In the genomic region with DNA sequence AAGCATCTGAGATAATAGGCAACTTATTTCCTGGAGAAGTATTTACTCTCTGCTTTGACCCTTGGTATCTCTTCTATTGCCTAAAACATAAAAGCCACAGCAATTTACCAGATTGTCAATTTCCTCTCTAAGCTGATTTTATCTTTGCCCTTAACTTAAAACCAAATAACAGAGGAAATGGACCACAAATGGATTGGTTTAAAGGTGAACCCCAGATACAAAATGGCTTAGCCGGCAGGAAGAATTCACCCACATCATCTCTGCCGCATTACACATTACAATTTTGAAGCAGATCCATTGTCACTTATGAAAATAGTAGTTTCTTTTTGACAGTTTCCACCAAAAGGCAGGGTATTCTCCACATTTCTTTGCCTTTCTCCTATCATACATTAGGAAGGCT, we compare ENCODE assay signal across 24 cellular contexts.
DNase-seq lines count a peak whose midpoint lies in the region; ATAC-seq and TF ChIP-seq lines count a peak whose summit lies in the region.
"Had no signal": no experiment of that assay in that cellular context is flagged by ENCODE, and none has a peak within 500 bp of the region (broad histone marks: within the 10 kb centered on the region; RNA-seq: fewer than 3 reads in every experiment).

No MANE protein-coding gene starts in this region.

- H3K23ac ChIP-seq in mesenchymal stem cell (ENCODE audit: low read length in 2 of 2), result no peak overlapping the region

- H2BK15ac ChIP-seq in mesenchymal stem cell (ENCODE audit: low read depth, poor library complexity, severe bottlenecking), result no peak overlapping the region

- no peak overlapping the region for H3K9ac ChIP-seq in mesenchymal stem cell (ENCODE audit: low read length)
- no peak overlapping the region for H3K9ac ChIP-seq in neural progenitor cell
- H3K9ac ChIP-seq: GM23248 had no signal

- H3K27me3 ChIP-seq in CD8-positive, alpha-beta T cell (ENCODE audit: insufficient read depth, low read length), result no peaks in the 10 kb centered on the region
- H3K27me3 ChIP-seq in mesenchymal stem cell (ENCODE audit: control insufficient read depth in 1 of 2, insufficient read depth in 1 of 2, low read length in 2 of 2) (no peaks in the 10 kb centered on the region), neural progenitor cell (no peaks in the 10 kb centered on the region)

- H2BK120ac ChIP-seq in mesenchymal stem cell (ENCODE audit: low read depth, low read length), result no peak overlapping the region

- WGBS in mesenchymal stem cell, result 51% methylated on average over 2 of the region's 2 CpGs

- H3K4me3 Mint-ChIP-seq in CD8-positive, alpha-beta T cell, result no peak overlapping the region
- no peak overlapping the region for H3K4me3 Mint-ChIP-seq in T-helper 17 cell
- H3K4me3 Mint-ChIP-seq in neural progenitor cell, result no peak overlapping the region

- H3K9me3 Mint-ChIP-seq in CD8-positive, alpha-beta T cell, result no peaks in the 10 kb centered on the region
- no peaks in the 10 kb centered on the region for H3K9me3 Mint-ChIP-seq in neural progenitor cell

- H4K20me1 ChIP-seq in neural progenitor cell (ENCODE audit: low read depth), result no peaks in the 10 kb centered on the region

- POLR2A ChIA-PET in CD8-positive, alpha-beta T cell (lab: Charles Lee), result no interaction called here

- no peak overlapping the region for H3K18ac ChIP-seq in mesenchymal stem cell (ENCODE audit: low read depth in 1 of 2, low read length in 2 of 2)

- peak overlapping the region; percentile 33 for H2AK5ac ChIP-seq in mesenchymal stem cell (ENCODE audit: low read length, severe bottlenecking)

- no peak overlapping the region for H3K14ac ChIP-seq in mesenchymal stem cell (ENCODE audit: low read length in 2 of 2)

- no peaks in the 10 kb centered on the region for H3K27me3 Mint-ChIP-seq in CD8-positive, alpha-beta T cell (ENCODE audit: low read depth)
- no peaks in the 10 kb centered on the region for H3K27me3 Mint-ChIP-seq in T-helper 17 cell
- no peaks in the 10 kb centered on the region for H3K27me3 Mint-ChIP-seq in neural progenitor cell (ENCODE audit: insufficient read depth, low read depth)

- intact Hi-C loops in CD8-positive, alpha-beta T cell (cut with DNase I, micrococcal nuclease), result no loop called here

- H3K9me3 ChIP-seq in CD8-positive, alpha-beta T cell (ENCODE audit: low read length), result no peaks in the 10 kb centered on the region
- H3K9me3 ChIP-seq in T-helper 17 cell (ENCODE audit: control insufficient read depth, low read length, poor library complexity, severe bottlenecking) (no peaks in the 10 kb centered on the region), mesenchymal stem cell (ENCODE audit: control insufficient read depth, low read length) (no peaks in the 10 kb centered on the region), neural progenitor cell (ENCODE audit: low read depth) (no peaks in the 10 kb centered on the region)
- H3K9me3 ChIP-seq: A549 had no signal

- H3K4me3 ChIP-seq in CD8-positive, alpha-beta T cell (ENCODE audit: low read depth, low read length), result no peak overlapping the region
- H3K4me3 ChIP-seq in mesenchymal stem cell (ENCODE audit: insufficient read depth in 1 of 2, low read depth in 1 of 2, low read length in 2 of 2) (no peak overlapping the region), neural progenitor cell (no peak overlapping the region)
- H3K4me3 ChIP-seq: A549, GM23248 had no signal

- no peak overlapping the region for H3K4me2 ChIP-seq in mesenchymal stem cell (ENCODE audit: low read length, poor library complexity, severe bottlenecking)
- H3K4me2 ChIP-seq in neural progenitor cell, result no peak overlapping the region
- H3K4me2 ChIP-seq: A549 had no signal

- H3K79me1 ChIP-seq in mesenchymal stem cell (replicated peaks; ENCODE audit: low read length, poor library complexity, severe bottlenecking), result no peaks in the 10 kb centered on the region

- no peak for TF ChIP-seq CTCF in CD8-positive, alpha-beta T cell (IDR thresholded peaks at IDR 0.05)
- TF ChIP-seq CTCF in neural progenitor cell (IDR thresholded peaks at IDR 0.05), result no peak

- H3K4ac ChIP-seq in mesenchymal stem cell (ENCODE audit: low read depth in 1 of 2, low read length in 2 of 2), result no peak overlapping the region

- no peak for DNase-seq in CD8-positive, alpha-beta T cell
- no peak for DNase-seq in T-helper 17 cell
- no peak for DNase-seq in mesenchymal stem cell
- no peak for DNase-seq in neural progenitor cell (ENCODE audit: low spot score)
- no peak for DNase-seq in NCI-H2227 (lab: John Stamatoyannopoulos, UW; ENCODE audit: unreplicated experiment)
- no peak for DNase-seq in NCI-H187 (lab: John Stamatoyannopoulos, UW)
- no peak for DNase-seq in HPDE6-E6E7 (ENCODE audit: extremely low spot score)
- DNase-seq: C1 segment of cervical spinal cord, Calu3, DMS79 treated with DMSO at 0.1 percent for 48 hours, GM23248, H7, Karpas-422, NCI-H1092 treated with DMSO at 0.1 percent for 48 hours, NCI-H1436, NCI-H187 treated with DMSO at 0.1 percent for 48 hours, NCI-H446, NCI-H524 treated with DMSO at 0.1 percent for 48 hours, SHP77 had no signal

- H3F3A ChIP-seq in neural progenitor cell (ENCODE audit: low read depth), result no peaks in the 10 kb centered on the region

- H2BK12ac ChIP-seq in mesenchymal stem cell (ENCODE audit: low read length in 2 of 2), result no peak overlapping the region

- H3K79me2 ChIP-seq in neural progenitor cell (ENCODE audit: low read depth), result no peaks in the 10 kb centered on the region

- no peak overlapping the region for H4K91ac ChIP-seq in mesenchymal stem cell (ENCODE audit: low read length)

- H3K36me3 ChIP-seq in CD8-positive, alpha-beta T cell (ENCODE audit: insufficient read depth, low read length), result no peaks in the 10 kb centered on the region
- H3K36me3 ChIP-seq in mesenchymal stem cell (ENCODE audit: control insufficient read depth in 1 of 2, insufficient read depth in 2 of 2, low read depth in 1 of 2, low read length in 2 of 2) (no peaks in the 10 kb centered on the region), neural progenitor cell (no peaks in the 10 kb centered on the region)

- H3K27ac ChIP-seq in CD8-positive, alpha-beta T cell (ENCODE audit: low read depth, low read length), result no peak overlapping the region
- H3K27ac ChIP-seq in mesenchymal stem cell (ENCODE audit: low read length, poor library complexity, severe bottlenecking) (no peak overlapping the region), neural progenitor cell (no peak overlapping the region)
- H3K27ac ChIP-seq: A549, GM23248, HL-60, RWPE1 had no signal

- H3K4me1 ChIP-seq in CD8-positive, alpha-beta T cell (ENCODE audit: insufficient read depth, low read length), result no peaks in the 10 kb centered on the region
- peaks cover 1% of the 10 kb centered on the region for H3K4me1 ChIP-seq in mesenchymal stem cell (ENCODE audit: control insufficient read depth, insufficient read depth, low read depth, low read length)
- H3K4me1 ChIP-seq in neural progenitor cell, result peaks cover 18% of the 10 kb centered on the region
- H3K4me1 ChIP-seq: A549 had no signal

- no peak overlapping the region for H2AFZ ChIP-seq in mesenchymal stem cell (ENCODE audit: low read depth, low read length)
- H2AFZ ChIP-seq in neural progenitor cell (replicated peaks), result peak overlapping the region; percentile 82
- H2AFZ ChIP-seq: GM23248 had no signal

- CTCF ChIA-PET in CD8-positive, alpha-beta T cell (lab: Charles Lee), result no interaction called here

- no peaks in the 10 kb centered on the region for H3K36me3 Mint-ChIP-seq in CD8-positive, alpha-beta T cell
- no peaks in the 10 kb centered on the region for H3K36me3 Mint-ChIP-seq in T-helper 17 cell (ENCODE audit: low read depth)
- H3K36me3 Mint-ChIP-seq in neural progenitor cell, result no peaks in the 10 kb centered on the region

- H2BK5ac ChIP-seq in mesenchymal stem cell (ENCODE audit: low read depth, low read length, poor library complexity, severe bottlenecking), result no peak overlapping the region

- H3K27ac Mint-ChIP-seq in CD8-positive, alpha-beta T cell, result peak overlapping the region; percentile 5
- H3K27ac Mint-ChIP-seq in T-helper 17 cell, result peak overlapping the region; percentile 64
- no peak overlapping the region for H3K27ac Mint-ChIP-seq in neural progenitor cell

- H3K4me1 Mint-ChIP-seq in CD8-positive, alpha-beta T cell (ENCODE audit: low read depth), result no peaks in the 10 kb centered on the region
- peaks cover 17% of the 10 kb centered on the region for H3K4me1 Mint-ChIP-seq in T-helper 17 cell
- peaks cover 26% of the 10 kb centered on the region for H3K4me1 Mint-ChIP-seq in neural progenitor cell

- H4K8ac ChIP-seq in mesenchymal stem cell (ENCODE audit: low read length), result no peak overlapping the region

- ATAC-seq in CD8-positive, alpha-beta T cell, result no peak
- peak; percentile 73 for ATAC-seq in T-helper 17 cell
- ATAC-seq: A549, HepG2, Panc1 had no signal
